32 cellular contexts compared by ENCODE assay signal in genomic region chr2:152607793-152608300, GRCh38.
"Had no signal": no experiment of that assay in that cellular context is flagged by ENCODE, and none has a peak within 500 bp of the region (broad histone marks: within the 10 kb centered on the region; RNA-seq: fewer than 3 reads in every experiment).

No MANE protein-coding gene starts in this region.

- H3K27me3 ChIP-seq: body of pancreas, breast epithelium, Peyer's patch had no signal

- H3K4me3 ChIP-seq: body of pancreas, breast epithelium, K562, Peyer's patch had no signal

- H3K27ac ChIP-seq: body of pancreas, breast epithelium, Peyer's patch, WERI-Rb-1 had no signal

- H3K36me3 ChIP-seq: breast epithelium, Peyer's patch had no signal

- H3K9me3 ChIP-seq: body of pancreas, breast epithelium, Peyer's patch had no signal

- DNase-seq: activated CD4-positive, alpha-beta memory T cell treated with anti-CD3 and anti-CD28 coated beads, Interleukin-2, amount 10 ng/mL, durations not matched to agents 7 days and 5 days; activated CD4-positive, alpha-beta T cell treated with anti-CD3 and anti-CD28 coated beads for 1 hour; activated CD4-positive, alpha-beta T cell treated with anti-CD3 and anti-CD28 coated beads for 48 hours; activated CD4-positive, CD25-positive, alpha-beta regulatory T cell; activated CD8-positive, alpha-beta memory T cell treated with anti-CD3 and anti-CD28 coated beads for 24 hours; activated CD8-positive, alpha-beta memory T cell treated with anti-CD3 and anti-CD28 coated beads, Interleukin-2, amount 10 ng/mL, durations not matched to agents 7 days and 5 days; activated CD8-positive, alpha-beta memory T cell treated with anti-CD3 and anti-CD28 coated beads, Interleukin-2, amount 50 U/mL, for 48 hours; activated effector memory CD4-positive, alpha-beta T cell treated with Interleukin-2 at 50 U/mL for 16 hours; activated naive CD4-positive, alpha-beta T cell treated with anti-CD3 and anti-CD28 coated beads, Interleukin-2, amount 10 ng/mL, durations not matched to agents 7 days and 5 days; activated naive CD8-positive, alpha-beta T cell treated with anti-CD3 and anti-CD28 coated beads, Interleukin-2, amount 10 ng/mL, durations not matched to agents 7 days and 5 days; activated T-cell treated with anti-CD3 and anti-CD28 coated beads, Interleukin-2, amount 50 U/mL, for 48 hours; amygdala; body of pancreas; NCI-H1092 treated with DMSO at 0.1 percent for 48 hours; NCI-H1417; NCI-H146; NCI-H187; NCI-H2029 treated with DMSO at 0.1 percent for 48 hours; NCI-H2107; NCI-H2171; NCI-H510A; NCI-H526; NCI-H748 treated with DMSO at 0.1 percent for 48 hours; NK-92 treated with Interleukin-12 subunit alpha and Interleukin-12 subunit beta, amount 100 ng/mL, for 24 hours; PC-3; Peyer's patch; RPMI8226; SIG-M5; T1000; WERI-Rb-1 had no signal

- H3K4me1 ChIP-seq: body of pancreas, breast epithelium had no signal

- ATAC-seq: activated CD8-positive, alpha-beta memory T cell treated with anti-CD3 and anti-CD28 coated beads, Interleukin-2, amount 10 ng/mL, durations not matched to agents 7 days and 5 days; body of pancreas; K562; PC-3 had no signal
